Comparison of ENCODE assay signal across 10 cellular contexts in the genomic region with DNA sequence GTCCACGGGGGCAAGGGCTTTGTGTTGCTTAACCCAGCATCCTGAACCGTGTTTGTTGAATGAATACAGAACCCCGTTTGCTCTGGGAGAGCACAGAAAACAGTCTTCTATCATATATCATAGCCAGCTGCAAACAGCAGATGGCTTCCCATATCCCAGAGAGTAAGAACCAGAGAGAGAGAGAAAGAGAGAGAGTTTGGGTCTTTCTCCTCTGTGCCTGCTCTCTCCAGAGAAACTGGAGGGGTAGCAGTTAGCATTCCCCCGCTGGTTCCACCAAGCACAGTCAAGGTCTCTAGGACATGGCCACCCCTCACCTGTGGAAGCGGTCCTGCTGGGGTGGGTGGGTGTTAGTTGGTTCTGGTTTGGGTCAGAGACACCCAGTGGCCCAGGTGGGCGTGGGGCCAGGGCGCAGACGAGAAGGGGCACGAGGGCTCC. TPM values are rescaled to one million over a fixed set of nuclear protein-coding genes. Genes with fewer than 3 reads are reported as not detected.
A peak's percentile ranks its signal among the peaks of the same experiment; 100 is the strongest.
DNase-seq lines count a peak whose midpoint lies in the region; ATAC-seq and TF ChIP-seq lines count a peak whose summit lies in the region.
"Had no signal": no experiment of that assay in that cellular context is flagged by ENCODE, and none has a peak within 500 bp of the region (broad histone marks: within the 10 kb centered on the region; RNA-seq: fewer than 3 reads in every experiment).

No MANE protein-coding gene starts in this region.

- POLR2A ChIA-PET in AG04449 (lab: Yijun Ruan, JAX) = interaction anchor here (0.6 to 5.9 kb wide), 35 partner anchors 8 to 631 kb away, joined by 3 to 96 read pairs (median 4); a partner anchor contains a TSS

- WGBS in heart right ventricle, 2 donors = 28 to 30% methylated on average over 8 to 9 of the region's 9 CpGs
- 15 to 21% (median 18%) methylated on average over 8 to 9 of the region's 9 CpGs for WGBS in ovary, 3 donors

- CTCF ChIA-PET in AG04449 (lab: Yijun Ruan, JAX) = interaction anchor here (0.9 to 17.3 kb wide), 6 partner anchors 9 to 273 kb away, joined by 3 to 578 read pairs (median 56); no protein-coding TSS in a partner anchor

- TF ChIP-seq EP300 in ovary (IDR thresholded peaks at IDR 0.05) = no peak

- H3K27me3 ChIP-seq in heart right ventricle (peaks cover 0 to 24% (median 0%) of the 10 kb centered on the region in 7 donors), ovary (no peaks in the 10 kb centered on the region)

- H3K4me1 ChIP-seq in heart right ventricle = peaks cover 6 to 69% (median 42%) of the 10 kb centered on the region in 9 donors
- H3K4me1 ChIP-seq in ovary (ENCODE audit: insufficient read depth) = peaks cover 7% of the 10 kb centered on the region

- no peaks in the 10 kb centered on the region for H3K9me3 ChIP-seq in heart right ventricle
- no peaks in the 10 kb centered on the region for H3K9me3 ChIP-seq in ovary

- H3K27ac ChIP-seq in heart right ventricle (peak overlapping the region; percentile 78 to 96 (median 89)), ovary (peak overlapping the region; percentile 28 to 64)

- TF ChIP-seq POLR2A in ovary (IDR thresholded peaks at IDR 0.05) = no peak

- H3K36me3 ChIP-seq in heart right ventricle (no peaks in the 10 kb centered on the region), ovary (no peaks in the 10 kb centered on the region)

- no peak for DNase-seq in AG04449 (ENCODE audit: low read depth, low spot score)
- DNase-seq in heart right ventricle = no peak
- no peak for DNase-seq in ovary
- DNase-seq in hypothalamus (lab: John Stamatoyannopoulos, UW) = no peak
- DNase-seq in KG1 (lab: John Stamatoyannopoulos, UW) = no peak

- peak overlapping the region; percentile 77 for H3K4me3 ChIP-seq in AG04449 (ENCODE audit: low read depth, low read length)
- H3K4me3 ChIP-seq in WI38 (ENCODE audit: low read depth, low read length) = peak overlapping the region; percentile 49
- peak overlapping the region; percentile 78 to 100 (median 97) for H3K4me3 ChIP-seq in heart right ventricle
- H3K4me3 ChIP-seq in ovary = peak overlapping the region; percentile 61

- ATAC-seq in heart right ventricle = peak in 6 of 8 donors; percentile 0 to 18 (median 10)
- ATAC-seq in HG02884 (IDR thresholded peaks at IDR 0.05; ENCODE audit: unreplicated experiment) = no peak
- no peak for ATAC-seq in GM18502 (IDR thresholded peaks at IDR 0.05; ENCODE audit: poor library complexity, unreplicated experiment)
- ATAC-seq: activated T-helper 17 cell treated with anti-CD3 and anti-CD28 coated beads, Interleukin-2, amount 50 U/mL, for 72 hours had no signal

- intact Hi-C loops in heart right ventricle (cut with DNase I) = loop anchor here in 7 of 10 donors (5.0 to 10.0 kb wide), 6 partner anchors 36 to 196 kb away; no protein-coding TSS in a partner anchor
- intact Hi-C loops in ovary (cut with DNase I) = loop anchor here in 3 of 4 donors (1.0 to 10.0 kb wide), 4 partner anchors 29 to 274 kb away; no protein-coding TSS in a partner anchor

- TF ChIP-seq CTCF in AG04449 (IDR thresholded peaks at IDR 0.05; ENCODE audit: insufficient read depth, low read length, missing control alignments) (no peak), WI38 (IDR thresholded peaks at IDR 0.05; ENCODE audit: low read depth, low read length) (no peak), heart right ventricle (IDR thresholded peaks at IDR 0.05) (peak in 3 of 9 donors; percentile 20 to 27 (median 22)), ovary (IDR thresholded peaks at IDR 0.05) (no peak)

RNA-seq across cellular contexts. Expression of a gene that starts 0.5 kb away (rescaled TPM):
- total RNA-seq in heart right ventricle (100 to 1,000 TPM in 9 of 10 donors, 10 to 100 TPM in 1; 91.9 to 380 (median 166) TPM), ovary (100 to 1,000 TPM in 4 of 7 donors, 10 to 100 TPM in 3; 48.5 to 212 (median 121) TPM)
- polyA plus RNA-seq in heart right ventricle (100 to 1,000 TPM; 134 to 173 TPM), ovary (100 to 1,000 TPM; 119 to 565 TPM)
- total RNA-seq: activated T-helper 17 cell treated with anti-CD3 and anti-CD28 coated beads, Interleukin-2, amount 50 U/mL, for 72 hours had no signal
- polyA plus RNA-seq: CD14-positive monocyte had no signal

Comparison
In these comparisons a context has a peak if more than half of its experiments do, and no peak if none do; other contexts are left out.
1. ATAC-seq: peak in heart right ventricle (6 of 8); none in HG02884 (single experiment) and GM18502 (single experiment).
2. Peak in every context shown above with its lines, with median percentiles within 50 percentile points of each other: H3K4me3 ChIP-seq.